ENCODE assay signal across 15 cellular contexts in genomic region chr1:143691971-143692529, GRCh38.
DNase-seq lines count a peak whose midpoint lies in the region; ATAC-seq and TF ChIP-seq lines count a peak whose summit lies in the region.
"Had no signal": no experiment of that assay in that cellular context is flagged by ENCODE, and none has a peak within 500 bp of the region (broad histone marks: within the 10 kb centered on the region; RNA-seq: fewer than 3 reads in every experiment).

No MANE protein-coding gene starts in this region.

- no peaks in the 10 kb centered on the region for H3K36me3 Mint-ChIP-seq in HFFc6 (ENCODE audit: low read depth)
- H3K36me3 Mint-ChIP-seq: CD8-positive, alpha-beta memory T cell had no signal

- no peak overlapping the region for H3K27ac Mint-ChIP-seq in HFFc6
- H3K27ac Mint-ChIP-seq: CD8-positive, alpha-beta memory T cell had no signal

- H3K9me3 ChIP-seq in adipocyte (ENCODE audit: control insufficient read depth, low read length) (no peaks in the 10 kb centered on the region), upper lobe of right lung (no peaks in the 10 kb centered on the region)
- H3K9me3 ChIP-seq: Caco-2 had no signal

- no peaks in the 10 kb centered on the region for H3K4me1 ChIP-seq in adipocyte (ENCODE audit: control insufficient read depth, insufficient read depth, low read length)
- no peaks in the 10 kb centered on the region for H3K4me1 ChIP-seq in upper lobe of right lung
- H3K4me1 ChIP-seq: BLaER1, Caco-2 had no signal

- H3K9me3 Mint-ChIP-seq in HFFc6, result no peaks in the 10 kb centered on the region

- intact Hi-C loops in upper lobe of right lung (cut with DNase I), result no loop called here

- no peak for TF ChIP-seq CTCF in HFFc6 (IDR thresholded peaks at IDR 0.05)
- no peak for TF ChIP-seq CTCF in upper lobe of right lung (IDR thresholded peaks at IDR 0.05)

- H3K4me3 Mint-ChIP-seq in HFFc6, result peak overlapping the region; percentile 8; the same call in 1 of the 2 replicates
- H3K4me3 Mint-ChIP-seq: CD8-positive, alpha-beta memory T cell had no signal

- peaks cover 24% of the 10 kb centered on the region for H3K27me3 Mint-ChIP-seq in HFFc6 (ENCODE audit: insufficient read depth)

- no peak overlapping the region for H3K9ac ChIP-seq in adipocyte (ENCODE audit: low read length)
- H3K9ac ChIP-seq: BLaER1, GM23248 had no signal

- no peaks in the 10 kb centered on the region for H3K4me1 Mint-ChIP-seq in HFFc6 (ENCODE audit: low read depth)
- H3K4me1 Mint-ChIP-seq: CD8-positive, alpha-beta memory T cell had no signal

- H3K36me3 ChIP-seq in adipocyte (ENCODE audit: control insufficient read depth, insufficient read depth, low read length, severe bottlenecking) (no peaks in the 10 kb centered on the region), upper lobe of right lung (no peaks in the 10 kb centered on the region)
- H3K36me3 ChIP-seq: BLaER1 had no signal

- H3K27ac ChIP-seq in upper lobe of right lung, result no peak overlapping the region
- H3K27ac ChIP-seq: BLaER1, GM23248 had no signal

- peaks cover 23% of the 10 kb centered on the region for H3K27me3 ChIP-seq in adipocyte (replicated peaks; ENCODE audit: control insufficient read depth, insufficient read depth, low read length)
- peaks cover 68% of the 10 kb centered on the region for H3K27me3 ChIP-seq in upper lobe of right lung
- H3K27me3 ChIP-seq: BLaER1 had no signal

- ATAC-seq in upper lobe of right lung, result peak; percentile 16
- ATAC-seq: GM12878 had no signal

- peak overlapping the region; percentile 61 for H3K4me3 ChIP-seq in adipocyte (ENCODE audit: low read length)
- H3K4me3 ChIP-seq in upper lobe of right lung, result no peak overlapping the region
- H3K4me3 ChIP-seq: BLaER1, GM12878, GM23248, K562 had no signal

- DNase-seq in ELF-1 (ENCODE audit: low read depth, low spot score) (peak; percentile 0), HFFc6 (no peak), adipocyte (ENCODE audit: low read depth) (no peak), upper lobe of right lung (no peak), amniotic stem cell (lab: John Stamatoyannopoulos, UW) (no peak), NCI-H187 treated with DMSO at 0.1 percent for 48 hours (lab: John Stamatoyannopoulos, UW) (no peak), AG08396 (ENCODE audit: low spot score) (no peak)
- DNase-seq: Caco-2; CD8-positive, alpha-beta memory T cell; DMS53; H7 had no signal
